In genomic region chr19:18419699-18420460, GRCh38 we compare ENCODE assay signal across 1 cellular context.
TF ChIP-seq lines count a peak whose summit lies in the region.

No MANE protein-coding gene starts in this region.

TF ChIP-seq in HepG2, 621 proteins besides CTCF, POLR2A, EP300 and RAD21 (continued from another document and continues in another):
- TF ChIP-seq, protein P1, sequence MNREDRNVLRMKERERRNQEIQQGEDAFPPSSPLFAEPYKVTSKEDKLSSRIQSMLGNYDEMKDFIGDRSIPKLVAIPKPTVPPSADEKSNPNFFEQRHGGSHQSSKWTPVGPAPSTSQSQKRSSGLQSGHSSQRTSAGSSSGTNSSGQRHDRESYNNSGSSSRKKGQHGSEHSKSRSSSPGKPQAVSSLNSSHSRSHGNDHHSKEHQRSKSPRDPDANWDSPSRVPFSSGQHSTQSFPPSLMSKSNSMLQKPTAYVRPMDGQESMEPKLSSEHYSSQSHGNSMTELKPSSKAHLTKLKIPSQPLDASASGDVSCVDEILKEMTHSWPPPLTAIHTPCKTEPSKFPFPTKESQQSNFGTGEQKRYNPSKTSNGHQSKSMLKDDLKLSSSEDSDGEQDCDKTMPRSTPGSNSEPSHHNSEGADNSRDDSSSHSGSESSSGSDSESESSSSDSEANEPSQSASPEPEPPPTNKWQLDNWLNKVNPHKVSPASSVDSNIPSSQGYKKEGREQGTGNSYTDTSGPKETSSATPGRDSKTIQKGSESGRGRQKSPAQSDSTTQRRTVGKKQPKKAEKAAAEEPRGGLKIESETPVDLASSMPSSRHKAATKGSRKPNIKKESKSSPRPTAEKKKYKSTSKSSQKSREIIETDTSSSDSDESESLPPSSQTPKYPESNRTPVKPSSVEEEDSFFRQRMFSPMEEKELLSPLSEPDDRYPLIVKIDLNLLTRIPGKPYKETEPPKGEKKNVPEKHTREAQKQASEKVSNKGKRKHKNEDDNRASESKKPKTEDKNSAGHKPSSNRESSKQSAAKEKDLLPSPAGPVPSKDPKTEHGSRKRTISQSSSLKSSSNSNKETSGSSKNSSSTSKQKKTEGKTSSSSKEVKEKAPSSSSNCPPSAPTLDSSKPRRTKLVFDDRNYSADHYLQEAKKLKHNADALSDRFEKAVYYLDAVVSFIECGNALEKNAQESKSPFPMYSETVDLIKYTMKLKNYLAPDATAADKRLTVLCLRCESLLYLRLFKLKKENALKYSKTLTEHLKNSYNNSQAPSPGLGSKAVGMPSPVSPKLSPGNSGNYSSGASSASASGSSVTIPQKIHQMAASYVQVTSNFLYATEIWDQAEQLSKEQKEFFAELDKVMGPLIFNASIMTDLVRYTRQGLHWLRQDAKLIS (CRISPR knock-in tag; IDR thresholded peaks at IDR 0.05), result no peak
- TF ChIP-seq AKAP8 (CRISPR knock-in tag; IDR thresholded peaks at IDR 0.05) (0 out of 2 replicates have a peak, but pooled peaks have one; percentile 49), TCF7 (IDR thresholded peaks at IDR 0.05; ENCODE audit: low read depth) (no peak), FOXP1 (IDR thresholded peaks at IDR 0.05) (no peak), FOXP1 (CRISPR knock-in tag; IDR thresholded peaks at IDR 0.05) (no peak), ZNF468 (CRISPR knock-in tag; IDR thresholded peaks at IDR 0.05) (no peak), ZNF205 (CRISPR knock-in tag; IDR thresholded peaks at IDR 0.05) (no peak), ZBED4 (CRISPR knock-in tag; IDR thresholded peaks at IDR 0.05; ENCODE audit: borderline replicate concordance) (no peak), HDAC1 (CRISPR knock-in tag; IDR thresholded peaks at IDR 0.05) (peak; percentile 85), HIVEP1 (CRISPR knock-in tag; IDR thresholded peaks at IDR 0.05) (peak; percentile 91), SUZ12 (IDR thresholded peaks at IDR 0.05; ENCODE audit: low read depth, low read length) (no peak), ISL2 (CRISPR knock-in tag; IDR thresholded peaks at IDR 0.05) (peak; percentile 55; the same call in 1 of the 2 replicates), FOXJ3 (CRISPR knock-in tag; IDR thresholded peaks at IDR 0.05; ENCODE audit: borderline replicate concordance) (no peak), GZF1 (CRISPR knock-in tag; IDR thresholded peaks at IDR 0.05) (no peak), ZNF7 (CRISPR knock-in tag; IDR thresholded peaks at IDR 0.05) (no peak), CEBPB (IDR thresholded peaks at IDR 0.05; ENCODE audit: borderline replicate concordance, low read depth, low read length) (no peak), ZNF543 (CRISPR knock-in tag; IDR thresholded peaks at IDR 0.05) (no peak), ZNF329 (CRISPR knock-in tag; IDR thresholded peaks at IDR 0.05; ENCODE audit: low read depth) (no peak), SMARCC2 (IDR thresholded peaks at IDR 0.05) (no peak), ZNF768 (CRISPR knock-in tag; IDR thresholded peaks at IDR 0.05) (no peak), ZNF552 (CRISPR knock-in tag; IDR thresholded peaks at IDR 0.05; ENCODE audit: borderline replicate concordance) (0 out of 2 replicates have a peak, but pooled peaks have one; percentile 46), PCBP2 (optimal IDR thresholded peaks at IDR 0.05; ENCODE audit: low read depth, low read length, poor library complexity, severe bottlenecking) (no peak), TSC22D2 (CRISPR knock-in tag; IDR thresholded peaks at IDR 0.05; ENCODE audit: borderline replicate concordance) (no peak), ZNF512B (CRISPR knock-in tag; IDR thresholded peaks at IDR 0.05; ENCODE audit: borderline replicate concordance) (no peak), POGZ (CRISPR knock-in tag; IDR thresholded peaks at IDR 0.05) (peak; percentile 29; the same call in 1 of the 2 replicates), SIX1 (CRISPR knock-in tag; IDR thresholded peaks at IDR 0.05; ENCODE audit: borderline replicate concordance) (no peak), RXRB (CRISPR knock-in tag; IDR thresholded peaks at IDR 0.05; ENCODE audit: borderline replicate concordance) (no peak), THRA (CRISPR knock-in tag; IDR thresholded peaks at IDR 0.05; ENCODE audit: borderline replicate concordance) (peak; percentile 56; the same call in 1 of the 2 replicates), ZFAT (CRISPR knock-in tag; conservative IDR thresholded peaks at IDR 0.05) (no peak), FUBP1 (CRISPR knock-in tag; IDR thresholded peaks at IDR 0.05; ENCODE audit: borderline replicate concordance) (no peak), ZNF3 (CRISPR knock-in tag; IDR thresholded peaks at IDR 0.05) (no peak), NR2F1 (CRISPR knock-in tag; IDR thresholded peaks at IDR 0.05) (no peak), ZIK1 (CRISPR knock-in tag; IDR thresholded peaks at IDR 0.05; ENCODE audit: borderline replicate concordance, low read depth) (no peak)
- TF ChIP-seq, protein P2, sequence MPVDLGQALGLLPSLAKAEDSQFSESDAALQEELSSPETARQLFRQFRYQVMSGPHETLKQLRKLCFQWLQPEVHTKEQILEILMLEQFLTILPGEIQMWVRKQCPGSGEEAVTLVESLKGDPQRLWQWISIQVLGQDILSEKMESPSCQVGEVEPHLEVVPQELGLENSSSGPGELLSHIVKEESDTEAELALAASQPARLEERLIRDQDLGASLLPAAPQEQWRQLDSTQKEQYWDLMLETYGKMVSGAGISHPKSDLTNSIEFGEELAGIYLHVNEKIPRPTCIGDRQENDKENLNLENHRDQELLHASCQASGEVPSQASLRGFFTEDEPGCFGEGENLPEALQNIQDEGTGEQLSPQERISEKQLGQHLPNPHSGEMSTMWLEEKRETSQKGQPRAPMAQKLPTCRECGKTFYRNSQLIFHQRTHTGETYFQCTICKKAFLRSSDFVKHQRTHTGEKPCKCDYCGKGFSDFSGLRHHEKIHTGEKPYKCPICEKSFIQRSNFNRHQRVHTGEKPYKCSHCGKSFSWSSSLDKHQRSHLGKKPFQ (CRISPR knock-in tag; IDR thresholded peaks at IDR 0.05; ENCODE audit: insufficient replicate concordance), result no peak
- TF ChIP-seq, protein P3, sequence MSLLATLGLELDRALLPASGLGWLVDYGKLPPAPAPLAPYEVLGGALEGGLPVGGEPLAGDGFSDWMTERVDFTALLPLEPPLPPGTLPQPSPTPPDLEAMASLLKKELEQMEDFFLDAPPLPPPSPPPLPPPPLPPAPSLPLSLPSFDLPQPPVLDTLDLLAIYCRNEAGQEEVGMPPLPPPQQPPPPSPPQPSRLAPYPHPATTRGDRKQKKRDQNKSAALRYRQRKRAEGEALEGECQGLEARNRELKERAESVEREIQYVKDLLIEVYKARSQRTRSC (CRISPR knock-in tag; IDR thresholded peaks at IDR 0.05; ENCODE audit: low read depth), result no peak
- TF ChIP-seq, protein P4, sequence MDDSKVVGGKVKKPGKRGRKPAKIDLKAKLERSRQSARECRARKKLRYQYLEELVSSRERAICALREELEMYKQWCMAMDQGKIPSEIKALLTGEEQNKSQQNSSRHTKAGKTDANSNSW (CRISPR knock-in tag; IDR thresholded peaks at IDR 0.05; ENCODE audit: borderline replicate concordance), result no peak
- TF ChIP-seq, protein P5, sequence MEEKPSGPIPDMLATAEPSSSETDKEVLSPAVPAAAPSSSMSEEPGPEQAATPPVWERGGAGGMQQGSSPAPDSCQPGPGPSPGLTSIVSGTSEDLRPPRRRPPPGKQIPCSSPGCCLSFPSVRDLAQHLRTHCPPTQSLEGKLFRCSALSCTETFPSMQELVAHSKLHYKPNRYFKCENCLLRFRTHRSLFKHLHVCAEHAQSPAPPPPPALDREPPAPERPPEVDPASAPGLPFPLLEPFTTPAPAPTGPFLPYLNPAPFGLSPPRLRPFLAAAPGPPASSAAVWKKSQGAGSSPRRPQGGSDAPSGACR (CRISPR knock-in tag; IDR thresholded peaks at IDR 0.05), result 0 out of 2 replicates have a peak, but pooled peaks have one; percentile 57
- TF ChIP-seq, protein P6, sequence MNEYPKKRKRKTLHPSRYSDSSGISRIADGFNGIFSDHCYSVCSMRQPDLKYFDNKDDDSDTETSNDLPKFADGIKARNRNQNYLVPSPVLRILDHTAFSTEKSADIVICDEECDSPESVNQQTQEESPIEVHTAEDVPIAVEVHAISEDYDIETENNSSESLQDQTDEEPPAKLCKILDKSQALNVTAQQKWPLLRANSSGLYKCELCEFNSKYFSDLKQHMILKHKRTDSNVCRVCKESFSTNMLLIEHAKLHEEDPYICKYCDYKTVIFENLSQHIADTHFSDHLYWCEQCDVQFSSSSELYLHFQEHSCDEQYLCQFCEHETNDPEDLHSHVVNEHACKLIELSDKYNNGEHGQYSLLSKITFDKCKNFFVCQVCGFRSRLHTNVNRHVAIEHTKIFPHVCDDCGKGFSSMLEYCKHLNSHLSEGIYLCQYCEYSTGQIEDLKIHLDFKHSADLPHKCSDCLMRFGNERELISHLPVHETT (CRISPR knock-in tag; conservative IDR thresholded peaks at IDR 0.05), result no peak
- TF ChIP-seq, protein P7, sequence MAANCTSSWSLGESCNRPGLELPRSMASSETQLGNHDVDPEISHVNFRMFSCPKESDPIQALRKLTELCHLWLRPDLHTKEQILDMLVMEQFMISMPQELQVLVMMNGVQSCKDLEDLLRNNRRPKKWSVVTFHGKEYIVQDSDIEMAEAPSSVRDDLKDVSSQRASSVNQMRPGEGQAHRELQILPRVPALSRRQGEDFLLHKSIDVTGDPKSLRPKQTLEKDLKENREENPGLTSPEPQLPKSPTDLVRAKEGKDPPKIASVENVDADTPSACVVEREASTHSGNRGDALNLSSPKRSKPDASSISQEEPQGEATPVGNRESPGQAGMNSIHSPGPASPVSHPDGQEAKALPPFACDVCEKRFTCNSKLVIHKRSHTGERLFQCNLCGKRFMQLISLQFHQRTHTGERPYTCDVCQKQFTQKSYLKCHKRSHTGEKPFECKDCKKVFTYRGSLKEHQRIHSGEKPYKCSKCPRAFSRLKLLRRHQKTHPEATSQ (CRISPR knock-in tag; IDR thresholded peaks at IDR 0.05; ENCODE audit: borderline replicate concordance), result no peak
